9 cellular contexts compared by ENCODE assay signal in the genomic region with DNA sequence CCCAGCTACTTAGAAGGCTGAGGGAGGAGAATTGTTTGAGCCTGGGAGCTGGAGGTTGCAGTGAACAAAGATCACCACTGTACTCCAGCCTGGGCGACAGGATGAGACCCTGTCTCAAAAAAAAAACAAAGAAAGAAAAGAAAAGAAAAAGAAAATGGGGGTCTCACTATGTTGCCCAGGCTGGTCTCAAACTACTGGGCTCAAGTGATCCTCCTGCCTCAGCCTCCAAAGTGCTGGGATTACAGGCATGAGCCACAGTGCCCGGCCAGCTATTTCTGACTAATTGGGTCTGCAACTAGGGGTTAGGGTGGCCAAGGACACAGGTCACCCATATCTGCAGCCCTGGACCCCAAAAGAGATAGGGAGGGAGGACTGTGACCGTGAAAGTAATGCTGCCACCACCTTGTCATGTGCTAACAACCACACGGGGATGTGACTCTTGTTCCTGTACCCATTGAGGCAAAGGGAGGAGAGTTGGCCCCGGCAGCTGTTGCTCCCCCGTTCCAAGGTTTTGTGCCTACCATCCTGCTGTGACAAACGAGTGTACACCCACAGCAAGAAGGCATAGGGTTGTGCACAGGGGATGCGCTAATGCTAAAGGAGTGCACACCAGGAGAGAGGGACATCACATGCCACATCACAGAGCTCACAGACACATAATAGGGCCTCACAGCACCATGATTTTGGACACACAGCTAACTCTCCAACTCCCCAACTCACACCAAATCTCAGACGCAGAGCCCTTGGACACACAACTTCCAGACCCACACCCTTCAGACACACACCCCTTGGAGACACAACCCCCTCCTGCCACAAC. TPM values are rescaled to one million over a fixed set of nuclear protein-coding genes. Genes with fewer than 3 reads are reported as not detected.
A peak's percentile ranks its signal among the peaks of the same experiment; 100 is the strongest.
DNase-seq lines count a peak whose midpoint lies in the region; ATAC-seq, FAIRE-seq and TF ChIP-seq lines count a peak whose summit lies in the region.
"Had no signal": no experiment of that assay in that cellular context is flagged by ENCODE, and none has a peak within 500 bp of the region (broad histone marks: within the 10 kb centered on the region; RNA-seq: fewer than 3 reads in every experiment).

No MANE protein-coding gene starts in this region.

- no peak for TF ChIP-seq POLR2A in K562 (conservative IDR thresholded peaks at IDR 0.05)

- peaks cover 12% of the 10 kb centered on the region; the same call in 1 of the 2 replicates for H4K20me1 ChIP-seq in DOHH2 (ENCODE audit: control insufficient read depth, insufficient read depth, low read depth, low read length)
- peaks cover 8% of the 10 kb centered on the region for H4K20me1 ChIP-seq in K562 (replicated peaks; ENCODE audit: control insufficient read depth, insufficient read depth, low read length)

- H3K4me1 ChIP-seq in DOHH2 (ENCODE audit: control insufficient read depth, low read length): peaks cover 67% of the 10 kb centered on the region
- peaks cover 24 to 29% of the 10 kb centered on the region in 2 experiments; a peak in 4 of 5 replicates for H3K4me1 ChIP-seq in K562 (replicated peaks in 1 of 2; ENCODE audit: control insufficient read depth in 2 of 2, insufficient read depth in 2 of 2, low read length in 2 of 2)
- no peaks in the 10 kb centered on the region for H3K4me1 ChIP-seq in HAP-1

- H3K9me3 Mint-ChIP-seq in nephron: no peaks in the 10 kb centered on the region
- no peaks in the 10 kb centered on the region for H3K9me3 Mint-ChIP-seq in activated CD4-positive, alpha-beta T cell treated with anti-CD3 and anti-CD28 coated beads for 36 hours (ENCODE audit: low read depth)

- POLR2A ChIA-PET in K562 (lab: Yijun Ruan, JAX): interaction anchor here (0.6 to 1.4 kb wide), 11 partner anchors 8 to 243 kb away, joined by 3 to 5 read pairs (median 3); a partner anchor contains a TSS
- POLR2A ChIA-PET in activated CD4-positive, alpha-beta T cell treated with anti-CD3 and anti-CD28 coated beads for 36 hours (lab: Charles Lee): no interaction called here

- no peak for TF ChIP-seq EP300 in K562 (IDR thresholded peaks at IDR 0.05; ENCODE audit: low read length)

- H3K4me2 ChIP-seq in DOHH2 (ENCODE audit: low read length): peak overlapping the region; percentile 91
- H3K4me2 ChIP-seq in K562 (ENCODE audit: insufficient read depth, low read length): peak overlapping the region; percentile 70

- no peaks in the 10 kb centered on the region for H3K9me2 ChIP-seq in DOHH2 (replicated peaks; ENCODE audit: control insufficient read depth, low read length)

- peak overlapping the region; percentile 32 to 50 (median 46) for H3K4me3 Mint-ChIP-seq in nephron
- H3K4me3 Mint-ChIP-seq in activated CD4-positive, alpha-beta T cell treated with anti-CD3 and anti-CD28 coated beads for 36 hours: no peak overlapping the region

- WGBS in K562 (ENCODE audit: insufficient coverage, low coverage, missing lambda C conversion rate): 24% methylated on average over 9 of the region's 9 CpGs

- CTCF ChIA-PET in K562 (lab: Yijun Ruan, JAX; ENCODE audit: low intra/inter-chr PET ratio): interaction anchor here (0.6 kb wide), 1 partner anchor 169 kb away, joined by 4 read pairs; no protein-coding TSS in a partner anchor
- CTCF ChIA-PET in activated CD4-positive, alpha-beta T cell treated with anti-CD3 and anti-CD28 coated beads for 36 hours (lab: Charles Lee): interaction anchor here (0.7 to 1.5 kb wide), 5 partner anchors 13 to 56 kb away, joined by 3 to 4 read pairs (median 3); no protein-coding TSS in a partner anchor

- in situ Hi-C loops in K562 (cut with MboI): no loop called here
- in situ Hi-C loops in HAP-1 (cut with MboI; ENCODE audit: low sequenced_read_pairs): no loop called here

- peaks cover 33% of the 10 kb centered on the region for H3F3A ChIP-seq in DOHH2 (ENCODE audit: control insufficient read depth, insufficient read depth)

- FAIRE-seq in K562 (lab: Jason Lieb, UNC): no peak

- no peaks in the 10 kb centered on the region for H3K9me1 ChIP-seq in K562 (ENCODE audit: control insufficient read depth, insufficient read depth, low read length)

- intact Hi-C loops in K562 (cut with micrococcal nuclease): loop anchor here (5.0 kb wide), 1 partner anchor 32 kb away; a partner anchor contains a TSS
- intact Hi-C loops in activated CD4-positive, alpha-beta T cell treated with anti-CD3 and anti-CD28 coated beads for 36 hours (cut with DNase I, micrococcal nuclease): no loop called here

- peak overlapping the region in 1 of 2 experiments; percentile 86; a peak in 2 of 4 replicates for H3K9ac ChIP-seq in K562 (ENCODE audit: insufficient read depth in 1 of 2, low read depth in 2 of 2, low read length in 2 of 2)

- H3K27ac ChIP-seq in DOHH2 (ENCODE audit: low read depth, low read length) (peak overlapping the region; percentile 97), K562 (ENCODE audit: extremely low read depth, low read depth, low read length) (no peak overlapping the region)

- no peak for TF ChIP-seq RAD21 in K562 (CRISPR knock-in tag; conservative IDR thresholded peaks at IDR 0.05 in 1 of 2, IDR thresholded peaks at IDR 0.05 in 1 of 2)

- H3K4me3 ChIP-seq in DOHH2 (ENCODE audit: low read length) (peak overlapping the region; percentile 96), K562 (peak overlapping the region; percentile 34), HAP-1 (no peak overlapping the region)

- H3K27ac Mint-ChIP-seq in nephron: peak overlapping the region in 1 of 3 experiments; percentile 40
- no peak overlapping the region for H3K27ac Mint-ChIP-seq in activated CD4-positive, alpha-beta T cell treated with anti-CD3 and anti-CD28 coated beads for 36 hours

- no TSS peak for BruUV-seq in K562 (replicated peaks; lab: Mats Ljungman, UMichigan)

- H3K27me3 ChIP-seq in DOHH2 (ENCODE audit: control insufficient read depth, low read length): no peaks in the 10 kb centered on the region
- no peaks in the 10 kb centered on the region for H3K27me3 ChIP-seq in K562 (ENCODE audit: control insufficient read depth in 2 of 2, insufficient read depth in 2 of 2, low read length in 2 of 2)
- no peaks in the 10 kb centered on the region for H3K27me3 ChIP-seq in HAP-1 (ENCODE audit: low read depth)

- peaks cover 74% of the 10 kb centered on the region for H3K79me2 ChIP-seq in DOHH2 (ENCODE audit: control insufficient read depth, low read length)
- H3K79me2 ChIP-seq in K562 (ENCODE audit: control insufficient read depth, insufficient read depth, low read length): no peaks in the 10 kb centered on the region

- H3K9me3 ChIP-seq in DOHH2 (ENCODE audit: control insufficient read depth, insufficient read depth, low read length): no peaks in the 10 kb centered on the region
- H3K9me3 ChIP-seq in K562 (replicated peaks; ENCODE audit: control insufficient read depth, insufficient read depth, low read depth, low read length): no peaks in the 10 kb centered on the region
- H3K9me3 ChIP-seq in HAP-1: no peaks in the 10 kb centered on the region

- DNase-seq in K562 (ENCODE audit: extremely low read depth in 1 of 4, low spot score in 3 of 4) (no peak), HAP-1 (ENCODE audit: low spot score in 2 of 2) (no peak), activated T-cell treated with anti-CD3 and anti-CD28 coated beads for 4 hours (no peak), islet precursor cell (no peak)
- no peak for DNase-seq in activated CD4-positive, alpha-beta T cell treated with anti-CD3 and anti-CD28 coated beads for 36 hours

- no peaks in the 10 kb centered on the region for H3K36me3 Mint-ChIP-seq in nephron (ENCODE audit: low read depth)
- no peaks in the 10 kb centered on the region for H3K36me3 Mint-ChIP-seq in activated CD4-positive, alpha-beta T cell treated with anti-CD3 and anti-CD28 coated beads for 36 hours (ENCODE audit: low read depth)

- peak; percentile 5 for ATAC-seq in HG03039 (IDR thresholded peaks at IDR 0.05; ENCODE audit: unreplicated experiment)
- no peak for ATAC-seq in K562
- no peak for ATAC-seq in activated CD4-positive, alpha-beta T cell treated with anti-CD3 and anti-CD28 coated beads for 36 hours

- peaks cover 53% of the 10 kb centered on the region for H3K36me3 ChIP-seq in DOHH2 (ENCODE audit: control insufficient read depth, low read length)
- H3K36me3 ChIP-seq in K562 (ENCODE audit: control insufficient read depth, insufficient read depth, low read length): no peaks in the 10 kb centered on the region
- no peaks in the 10 kb centered on the region for H3K36me3 ChIP-seq in HAP-1 (replicated peaks)

- no peak for TF ChIP-seq CTCF in DOHH2 (IDR thresholded peaks at IDR 0.05; ENCODE audit: low read depth, low read length, poor library complexity, severe bottlenecking)
- no peak for TF ChIP-seq CTCF in K562 (IDR thresholded peaks at IDR 0.05 in 2 of 3, conservative IDR thresholded peaks at IDR 0.05 in 1 of 3; ENCODE audit: insufficient read depth in 2 of 3, low read depth in 1 of 3, low read length in 3 of 3)
- TF ChIP-seq CTCF in nephron (IDR thresholded peaks at IDR 0.05; ENCODE audit: unreplicated experiment in 3 of 3): no peak

- peaks cover 5% of the 10 kb centered on the region for H3K27me3 Mint-ChIP-seq in nephron (ENCODE audit: low read depth)
- H3K27me3 Mint-ChIP-seq in activated CD4-positive, alpha-beta T cell treated with anti-CD3 and anti-CD28 coated beads for 36 hours: no peaks in the 10 kb centered on the region

- H2AFZ ChIP-seq in K562 (ENCODE audit: low read depth, low read length): peak overlapping the region; percentile 77; the same call in 1 of the 2 replicates

- peaks cover 29% of the 10 kb centered on the region for H3K4me1 Mint-ChIP-seq in nephron
- peaks cover 13% of the 10 kb centered on the region for H3K4me1 Mint-ChIP-seq in activated CD4-positive, alpha-beta T cell treated with anti-CD3 and anti-CD28 coated beads for 36 hours

RNA-seq across cellular contexts. Expression of a gene that starts 0.6 kb away (rescaled TPM):
- total RNA-seq in K562 (2011; cell fraction: chromatin; rRNA removed; ENCODE audit: low replicate concordance): 1.4 TPM in 1 of 2 replicates, not detected in the other
- 1.2 and 1.7 TPM in 2 replicates for total RNA-seq in K562 (2011; cell fraction: nucleolus; rRNA removed)
- 1.4 and 1.8 TPM in 2 replicates for total RNA-seq in K562 (2011; cell fraction: nucleoplasm; rRNA removed)
- 0.16 and 0.77 TPM in 2 replicates for total RNA-seq in K562 (2014; rRNA removed)
- total RNA-seq in K562 (2014; rRNA removed; fragmentation: Illumina TruSeq; extraction: Trizol): not detected in 2 replicates
- total RNA-seq in K562 (2015; rRNA removed; fragmentation: Illumina TruSeq; extraction: Trizol): 0.14 and 0.23 TPM in 2 replicates
- 0.72 and 1.9 TPM in 2 replicates for total RNA-seq in K562 (2021)
- 0.15 and 0.26 TPM in 2 replicates for polyA plus RNA-seq in K562 (2011; rRNA removed)
- 0.12 and 0.25 TPM in 2 replicates for polyA plus RNA-seq in K562 (2011; cell fraction: cytosol; rRNA removed)
- 1.1 and 1.8 TPM in 2 replicates for polyA plus RNA-seq in K562 (2011; cell fraction: nucleus; rRNA removed)
- 0.14 and 7.0 TPM in 2 replicates for polyA plus RNA-seq in K562 (2012)
- 0.65 and 1.0 TPM in 2 replicates for polyA plus RNA-seq in K562 (2014; fragmentation: Illumina TruSeq; extraction: Trizol)
- not detected for polyA plus RNA-seq in K562 (2014; fragmentation: Nextera tagmentation; extraction: Ambion mirVana)
- 0.46 and 1.1 TPM in 2 replicates for polyA plus RNA-seq in K562 (2014; rRNA removed)
- not detected in 2 replicates for polyA minus RNA-seq in K562 (2011; rRNA and poly(A)+ RNA removed)
- polyA minus RNA-seq in K562 (2011; cell fraction: cytosol; rRNA and poly(A)+ RNA removed): not detected in 2 replicates
- polyA minus RNA-seq in K562 (2011; cell fraction: nucleus; rRNA and poly(A)+ RNA removed): 0.27 and 0.89 TPM in 2 replicates
- 1 to 10 TPM; 1.9 to 2.1 TPM for total RNA-seq in activated CD4-positive, alpha-beta T cell treated with anti-CD3 and anti-CD28 coated beads for 36 hours
- total RNA-seq: RPMI7951 had no signal

RNA-seq across cellular contexts. Expression of a gene that starts 22.5 kb away (rescaled TPM):
- 26.1 and 65.6 TPM in 2 replicates for total RNA-seq in K562 (2011; cell fraction: chromatin; rRNA removed; ENCODE audit: low replicate concordance)
- total RNA-seq in K562 (2011; cell fraction: nucleolus; rRNA removed): 31.4 and 35.8 TPM in 2 replicates
- total RNA-seq in K562 (2011; cell fraction: nucleoplasm; rRNA removed): 36.1 and 51.5 TPM in 2 replicates
- total RNA-seq in K562 (2014; rRNA removed): 33.3 and 33.6 TPM in 2 replicates
- 7.9 and 11.3 TPM in 2 replicates for total RNA-seq in K562 (2014; rRNA removed; fragmentation: Illumina TruSeq; extraction: Trizol)
- 16.3 and 17.3 TPM in 2 replicates for total RNA-seq in K562 (2015; rRNA removed; fragmentation: Illumina TruSeq; extraction: Trizol)
- total RNA-seq in K562 (2021): 30.4 and 30.5 TPM in 2 replicates
- 11.2 and 12.7 TPM in 2 replicates for polyA plus RNA-seq in K562 (2011; rRNA removed)
- polyA plus RNA-seq in K562 (2011; cell fraction: cytosol; rRNA removed): 12.3 and 35.6 TPM in 2 replicates
- polyA plus RNA-seq in K562 (2011; cell fraction: nucleus; rRNA removed): 20.9 and 34.2 TPM in 2 replicates
- 17.6 and 20.6 TPM in 2 replicates for polyA plus RNA-seq in K562 (2012)
- 24.4 and 31.3 TPM in 2 replicates for polyA plus RNA-seq in K562 (2014; fragmentation: Illumina TruSeq; extraction: Trizol)
- 1 to 10 TPM; 4.6 to 9.4 TPM for polyA plus RNA-seq in K562 (2014; fragmentation: Nextera tagmentation; extraction: Ambion mirVana)
- polyA plus RNA-seq in K562 (2014; rRNA removed): 28.7 and 29.9 TPM in 2 replicates
- 3.8 and 6.9 TPM in 2 replicates for polyA minus RNA-seq in K562 (2011; rRNA and poly(A)+ RNA removed)
- 6.7 and 7.9 TPM in 2 replicates for polyA minus RNA-seq in K562 (2011; cell fraction: cytosol; rRNA and poly(A)+ RNA removed)
- polyA minus RNA-seq in K562 (2011; cell fraction: nucleus; rRNA and poly(A)+ RNA removed): 5.7 and 7.3 TPM in 2 replicates
- total RNA-seq in activated CD4-positive, alpha-beta T cell treated with anti-CD3 and anti-CD28 coated beads for 36 hours: 10 to 100 TPM; 19.5 to 25.3 TPM

RNA-seq across cellular contexts. Expression of a gene that starts 22.6 kb away (rescaled TPM):
- total RNA-seq in K562 (2011; cell fraction: chromatin; rRNA removed; ENCODE audit: low replicate concordance): 68.6 and 223 TPM in 2 replicates
- total RNA-seq in K562 (2011; cell fraction: nucleolus; rRNA removed): 202 and 233 TPM in 2 replicates
- total RNA-seq in K562 (2011; cell fraction: nucleoplasm; rRNA removed): 103 and 126 TPM in 2 replicates
- total RNA-seq in K562 (2014; rRNA removed) (152 and 203 TPM in 2 replicates), K562 (2014; rRNA removed; fragmentation: Illumina TruSeq; extraction: Trizol) (79.8 and 106 TPM in 2 replicates), K562 (2015; rRNA removed; fragmentation: Illumina TruSeq; extraction: Trizol) (158 and 164 TPM in 2 replicates), K562 (2021) (176 and 185 TPM in 2 replicates)
- polyA plus RNA-seq in K562 (2011; rRNA removed) (68.6 and 70.4 TPM in 2 replicates), K562 (2014; fragmentation: Illumina TruSeq; extraction: Trizol) (181 and 187 TPM in 2 replicates), K562 (2014; fragmentation: Nextera tagmentation; extraction: Ambion mirVana) (100 to 1,000 TPM in 1 of 2 experiments, 10 to 100 TPM in 1; 81.4 to 150 TPM), K562 (2014; rRNA removed) (138 and 143 TPM in 2 replicates)
- polyA plus RNA-seq in K562 (2011; cell fraction: cytosol; rRNA removed): 91.9 and 206 TPM in 2 replicates
- polyA plus RNA-seq in K562 (2011; cell fraction: nucleus; rRNA removed): 256 and 295 TPM in 2 replicates
- 186 and 218 TPM in 2 replicates for polyA plus RNA-seq in K562 (2012)
- polyA minus RNA-seq in K562 (2011; rRNA and poly(A)+ RNA removed): 23.8 and 46.5 TPM in 2 replicates
- 50.6 and 74.2 TPM in 2 replicates for polyA minus RNA-seq in K562 (2011; cell fraction: cytosol; rRNA and poly(A)+ RNA removed)
- 71.6 and 78.2 TPM in 2 replicates for polyA minus RNA-seq in K562 (2011; cell fraction: nucleus; rRNA and poly(A)+ RNA removed)
- total RNA-seq in activated CD4-positive, alpha-beta T cell treated with anti-CD3 and anti-CD28 coated beads for 36 hours: 10 to 100 TPM; 56.2 to 68.5 TPM

RNA-seq across cellular contexts. Expression of a gene that starts 31.2 kb away (rescaled TPM):
- total RNA-seq in K562 (2011; cell fraction: chromatin; rRNA removed; ENCODE audit: low replicate concordance): 61.8 and 208 TPM in 2 replicates
- total RNA-seq in K562 (2011; cell fraction: nucleolus; rRNA removed): 275 and 276 TPM in 2 replicates
- total RNA-seq in K562 (2011; cell fraction: nucleoplasm; rRNA removed): 120 and 154 TPM in 2 replicates
- 77.2 and 105 TPM in 2 replicates for total RNA-seq in K562 (2014; rRNA removed)
- 15.4 and 24.5 TPM in 2 replicates for total RNA-seq in K562 (2014; rRNA removed; fragmentation: Illumina TruSeq; extraction: Trizol)
- 33.8 and 38.9 TPM in 2 replicates for total RNA-seq in K562 (2015; rRNA removed; fragmentation: Illumina TruSeq; extraction: Trizol)
- total RNA-seq in K562 (2021): 76.7 and 81.2 TPM in 2 replicates
- polyA plus RNA-seq in K562 (2011; rRNA removed): 42.5 and 66.4 TPM in 2 replicates
- polyA plus RNA-seq in K562 (2011; cell fraction: cytosol; rRNA removed): 82.2 and 238 TPM in 2 replicates
- 177 and 332 TPM in 2 replicates for polyA plus RNA-seq in K562 (2011; cell fraction: nucleus; rRNA removed)
- polyA plus RNA-seq in K562 (2012): 45.4 and 63.2 TPM in 2 replicates
- polyA plus RNA-seq in K562 (2014; fragmentation: Illumina TruSeq; extraction: Trizol): 29.2 and 68.5 TPM in 2 replicates
- polyA plus RNA-seq in K562 (2014; fragmentation: Nextera tagmentation; extraction: Ambion mirVana): 1 to 10 TPM in 1 of 2 experiments, under 1 TPM in 1; 0.63 to 4.7 TPM
- 92.3 and 98.4 TPM in 2 replicates for polyA plus RNA-seq in K562 (2014; rRNA removed)
- polyA minus RNA-seq in K562 (2011; rRNA and poly(A)+ RNA removed): 35.9 and 53.2 TPM in 2 replicates
- 52.1 and 59.5 TPM in 2 replicates for polyA minus RNA-seq in K562 (2011; cell fraction: cytosol; rRNA and poly(A)+ RNA removed)
- polyA minus RNA-seq in K562 (2011; cell fraction: nucleus; rRNA and poly(A)+ RNA removed): 89.7 and 90.0 TPM in 2 replicates
- 10 to 100 TPM; 26.8 to 31.9 TPM for total RNA-seq in activated CD4-positive, alpha-beta T cell treated with anti-CD3 and anti-CD28 coated beads for 36 hours

RNA-seq across cellular contexts. Expression of a gene that starts 33.8 kb away (rescaled TPM):
- 15.0 and 44.6 TPM in 2 replicates for total RNA-seq in K562 (2011; cell fraction: chromatin; rRNA removed; ENCODE audit: low replicate concordance)
- 37.5 and 41.5 TPM in 2 replicates for total RNA-seq in K562 (2011; cell fraction: nucleolus; rRNA removed)
- total RNA-seq in K562 (2011; cell fraction: nucleoplasm; rRNA removed): 28.9 and 30.6 TPM in 2 replicates
- total RNA-seq in K562 (2014; rRNA removed) (31.3 and 33.1 TPM in 2 replicates), K562 (2014; rRNA removed; fragmentation: Illumina TruSeq; extraction: Trizol) (23.1 and 26.3 TPM in 2 replicates), K562 (2015; rRNA removed; fragmentation: Illumina TruSeq; extraction: Trizol) (26.4 TPM in 2 replicates), K562 (2021) (32.4 and 35.6 TPM in 2 replicates)
- polyA plus RNA-seq in K562 (2011; rRNA removed) (22.3 and 23.7 TPM in 2 replicates), K562 (2014; fragmentation: Illumina TruSeq; extraction: Trizol) (30.3 and 33.1 TPM in 2 replicates), K562 (2014; fragmentation: Nextera tagmentation; extraction: Ambion mirVana) (10 to 100 TPM; 55.3 to 77.4 TPM), K562 (2014; rRNA removed) (37.5 and 39.0 TPM in 2 replicates)
- 19.2 and 25.1 TPM in 2 replicates for polyA plus RNA-seq in K562 (2011; cell fraction: cytosol; rRNA removed)
- polyA plus RNA-seq in K562 (2011; cell fraction: nucleus; rRNA removed): 56.3 and 62.7 TPM in 2 replicates
- polyA plus RNA-seq in K562 (2012): 22.1 and 26.0 TPM in 2 replicates
- polyA minus RNA-seq in K562 (2011; rRNA and poly(A)+ RNA removed): 8.9 and 10.0 TPM in 2 replicates
- polyA minus RNA-seq in K562 (2011; cell fraction: cytosol; rRNA and poly(A)+ RNA removed): 5.2 and 8.1 TPM in 2 replicates
- polyA minus RNA-seq in K562 (2011; cell fraction: nucleus; rRNA and poly(A)+ RNA removed): 10.4 and 19.0 TPM in 2 replicates
- 10 to 100 TPM; 34.7 to 46.6 TPM for total RNA-seq in activated CD4-positive, alpha-beta T cell treated with anti-CD3 and anti-CD28 coated beads for 36 hours
